9 cellular contexts compared by ENCODE assay signal in genomic region chr20:22402990-22403859, GRCh38.
DNase-seq lines count a peak whose midpoint lies in the region; ATAC-seq, FAIRE-seq and TF ChIP-seq lines count a peak whose summit lies in the region.
"Had no signal": no experiment of that assay in that cellular context is flagged by ENCODE, and none has a peak within 500 bp of the region (broad histone marks: within the 10 kb centered on the region; RNA-seq: fewer than 3 reads in every experiment).

No MANE protein-coding gene starts in this region.

- H2AFZ ChIP-seq in IMR-90 (replicated peaks; ENCODE audit: low read length, poor library complexity) (no peak overlapping the region), K562 (ENCODE audit: low read depth, low read length) (peak overlapping the region; percentile 86)

- H4K91ac ChIP-seq in IMR-90 (ENCODE audit: insufficient read depth, low read depth, low read length), result no peak overlapping the region

- H2BK20ac ChIP-seq in IMR-90 (ENCODE audit: low read depth, low read length), result no peak overlapping the region

- no peaks in the 10 kb centered on the region for H3K9me3 ChIP-seq in A549
- H3K9me3 ChIP-seq in IMR-90 (ENCODE audit: control insufficient read depth, insufficient read depth, low read length), result no peaks in the 10 kb centered on the region
- no peaks in the 10 kb centered on the region for H3K9me3 ChIP-seq in K562 (replicated peaks; ENCODE audit: control insufficient read depth, insufficient read depth, low read depth, low read length)
- peaks cover 0 to 2% of the 10 kb centered on the region in 2 donors for H3K9me3 ChIP-seq in mucosa of rectum (ENCODE audit: control insufficient read depth in 2 of 2, low read length in 2 of 2)
- no peaks in the 10 kb centered on the region for H3K9me3 ChIP-seq in WERI-Rb-1 (ENCODE audit: severe bottlenecking)

- H2BK120ac ChIP-seq in IMR-90 (ENCODE audit: low read depth, low read length), result no peak overlapping the region

- no peak overlapping the region for H3K56ac ChIP-seq in IMR-90 (ENCODE audit: extremely low read depth, insufficient read depth, low read length)

- CTCF ChIA-PET in A549 (lab: Yijun Ruan, JAX), result interaction anchor here (0.8 to 4.5 kb wide), 26 partner anchors 9 to 289 kb away, joined by 3 to 30 read pairs (median 4); no protein-coding TSS in a partner anchor
- CTCF ChIA-PET in IMR-90 (lab: Yijun Ruan, JAX), result no interaction called here
- CTCF ChIA-PET in K562 (lab: Yijun Ruan, JAX; ENCODE audit: low intra/inter-chr PET ratio), result no interaction called here

- FAIRE-seq in A549 (lab: Jason Lieb, UNC) (peak; percentile 65), K562 (lab: Jason Lieb, UNC) (peak; percentile 74)

- no peaks in the 10 kb centered on the region for H3K36me3 ChIP-seq in IMR-90 (ENCODE audit: control insufficient read depth, insufficient read depth, low read length)
- H3K36me3 ChIP-seq in K562 (ENCODE audit: control insufficient read depth, insufficient read depth, low read length), result no peaks in the 10 kb centered on the region
- no peaks in the 10 kb centered on the region for H3K36me3 ChIP-seq in mucosa of rectum (ENCODE audit: control insufficient read depth in 2 of 2, insufficient read depth in 2 of 2, low read length in 2 of 2)
- H3K36me3 ChIP-seq in WERI-Rb-1, result no peaks in the 10 kb centered on the region

- H2BK15ac ChIP-seq in IMR-90 (ENCODE audit: low read depth, low read length), result no peak overlapping the region

- H2AK9ac ChIP-seq in IMR-90 (replicated peaks; ENCODE audit: low read depth, low read length, poor library complexity), result no peak overlapping the region

- in situ Hi-C loops in IMR-90 (cut with MboI; ENCODE audit: low sequenced_read_pairs) (no loop called here), K562 (cut with MboI) (no loop called here)

- H4K5ac ChIP-seq in IMR-90 (ENCODE audit: low read depth, low read length), result no peak overlapping the region

- TF ChIP-seq POLR2A in A549 (IDR thresholded peaks at IDR 0.05; ENCODE audit: low read length) (no peak), IMR-90 (IDR thresholded peaks at IDR 0.05; ENCODE audit: low read depth, low read length) (no peak), K562 (conservative IDR thresholded peaks at IDR 0.05) (no peak)

- TF ChIP-seq RAD21 in A549 (conservative IDR thresholded peaks at IDR 0.05 in 1 of 2, IDR thresholded peaks at IDR 0.05 in 1 of 2), result peak; percentile 29 to 34; a peak in 4 of 5 replicates
- no peak for TF ChIP-seq RAD21 in IMR-90 (IDR thresholded peaks at IDR 0.05; ENCODE audit: low read length)
- TF ChIP-seq RAD21 in K562 (CRISPR knock-in tag; conservative IDR thresholded peaks at IDR 0.05 in 1 of 2, IDR thresholded peaks at IDR 0.05 in 1 of 2), result no peak

- H3K4me1 ChIP-seq in A549, result peaks cover 60% of the 10 kb centered on the region
- H3K4me1 ChIP-seq in IMR-90 (ENCODE audit: control insufficient read depth, insufficient read depth, low read length), result no peaks in the 10 kb centered on the region
- peaks cover 3 to 40% of the 10 kb centered on the region in 2 experiments for H3K4me1 ChIP-seq in K562 (replicated peaks in 1 of 2; ENCODE audit: control insufficient read depth in 2 of 2, insufficient read depth in 2 of 2, low read length in 2 of 2)
- H3K4me1 ChIP-seq in mucosa of rectum (ENCODE audit: control insufficient read depth in 2 of 2, insufficient read depth in 2 of 2, low read length in 2 of 2), result peaks cover 10 to 13% of the 10 kb centered on the region in 2 donors

- H3K9ac ChIP-seq in IMR-90 (ENCODE audit: low read depth, low read length) (no peak overlapping the region), K562 (ENCODE audit: insufficient read depth in 1 of 2, low read depth in 2 of 2, low read length in 2 of 2) (peak overlapping the region; percentile 59 to 61; a peak in 3 of 4 replicates), mucosa of rectum (ENCODE audit: low read depth in 1 of 2, low read length in 2 of 2) (peak overlapping the region in 1 of 2 donors; percentile 22)

- dilution Hi-C loops in IMR-90 (cut with HindIII; ENCODE audit: low sequenced_read_pairs, unreplicated experiment), result no loop called here

- H3K4me2 ChIP-seq in A549 (peak overlapping the region; percentile 83), IMR-90 (ENCODE audit: low read depth, low read length) (peak overlapping the region; percentile 64), K562 (ENCODE audit: insufficient read depth, low read length) (peak overlapping the region; percentile 81)

- POLR2A ChIA-PET in A549 (lab: Yijun Ruan, JAX) (interaction anchor here (0.9 to 2.0 kb wide), 11 partner anchors 9 to 183 kb away, joined by 3 to 16 read pairs (median 7); partner anchors contain the start of gene FOXA2), IMR-90 (lab: Charles Lee; ENCODE audit: unreplicated experiment) (no interaction called here), K562 (lab: Yijun Ruan, JAX) (interaction anchor here (0.6 to 1.3 kb wide), 6 partner anchors 9 to 188 kb away, joined by 3 to 4 read pairs (median 3); partner anchors contain the start of gene FOXA2)

- TF ChIP-seq EP300 in A549 (IDR thresholded peaks at IDR 0.05) (no peak), K562 (IDR thresholded peaks at IDR 0.05; ENCODE audit: low read length) (no peak)

- no peaks in the 10 kb centered on the region for H3K79me2 ChIP-seq in K562 (ENCODE audit: control insufficient read depth, insufficient read depth, low read length)

- intact Hi-C loops in IMR-90 (cut with micrococcal nuclease), result no loop called here
- intact Hi-C loops in K562 (cut with micrococcal nuclease), result no loop called here

- H3K4me3 ChIP-seq in A549 (peak overlapping the region; percentile 25), IMR-90 (ENCODE audit: insufficient read depth, low read depth, low read length) (no peak overlapping the region), K562 (peak overlapping the region; percentile 33), mucosa of rectum (ENCODE audit: low read length in 2 of 2) (peak overlapping the region; percentile 56), WERI-Rb-1 (ENCODE audit: low read depth, low read length) (no peak overlapping the region)

- peak in 1 of 2 experiments; percentile 70 for DNase-seq in A549 (ENCODE audit: low read depth in 1 of 2, low spot score in 1 of 2)
- no peak for DNase-seq in IMR-90
- DNase-seq in K562 (ENCODE audit: extremely low read depth in 1 of 4, low spot score in 3 of 4), result peak in 2 of 4 experiments; percentile 26 to 50
- no peak for DNase-seq in HPDE6-E6E7 (ENCODE audit: extremely low spot score)
- no peak for DNase-seq in HK-2 (ENCODE audit: unreplicated experiment)
- DNase-seq in MV-4-11 (lab: John Stamatoyannopoulos, UW), result no peak
- no peak for DNase-seq in WERI-Rb-1
- DNase-seq: GF-D8 had no signal

- H4K20me1 ChIP-seq in IMR-90 (ENCODE audit: insufficient read depth, low read length), result no peaks in the 10 kb centered on the region
- H4K20me1 ChIP-seq in K562 (replicated peaks; ENCODE audit: control insufficient read depth, insufficient read depth, low read length), result no peaks in the 10 kb centered on the region

- H3K79me1 ChIP-seq in IMR-90 (ENCODE audit: low read depth in 1 of 2, low read length in 2 of 2), result no peaks in the 10 kb centered on the region

- H2BK5ac ChIP-seq in IMR-90 (ENCODE audit: low read depth, low read length, poor library complexity, severe bottlenecking), result no peak overlapping the region

- no peak overlapping the region for H3K23ac ChIP-seq in IMR-90 (ENCODE audit: low read depth, low read length)

- no peak overlapping the region for H2AK5ac ChIP-seq in IMR-90 (ENCODE audit: low read depth, low read length)

- no peak overlapping the region for H4K8ac ChIP-seq in IMR-90 (ENCODE audit: low read depth in 2 of 2, low read length in 2 of 2)

- WGBS in A549 (ENCODE audit: missing lambda C conversion rate), result 6% methylated on average over 18 of the region's 18 CpGs
- 69% methylated on average over 3 of the region's 18 CpGs; no CpG with 5 or more reads in 1 of the 2 experiments for WGBS in IMR-90 (ENCODE audit: extremely low coverage in 2 of 2, insufficient read length in 1 of 2), 2 experiments
- 5% methylated on average over 17 of the region's 18 CpGs for WGBS in K562 (ENCODE audit: insufficient coverage, low coverage, missing lambda C conversion rate)

- BruUV-seq in IMR-90 (replicated peaks; lab: Mats Ljungman, UMichigan), result no TSS peak
- no TSS peak for BruUV-seq in K562 (replicated peaks; lab: Mats Ljungman, UMichigan)

- TF ChIP-seq CTCF in A549 (IDR thresholded peaks at IDR 0.05) (peak; percentile 31; the same call in 2 of the 3 replicates), IMR-90 (conservative IDR thresholded peaks at IDR 0.05; ENCODE audit: low read depth, low read length) (no peak), K562 (IDR thresholded peaks at IDR 0.05 in 2 of 3, conservative IDR thresholded peaks at IDR 0.05 in 1 of 3; ENCODE audit: insufficient read depth in 2 of 3, low read depth in 1 of 3, low read length in 3 of 3) (no peak), WERI-Rb-1 (IDR thresholded peaks at IDR 0.05; ENCODE audit: low read depth, low read length) (no peak)

- no peak overlapping the region for H3K14ac ChIP-seq in IMR-90 (replicated peaks; ENCODE audit: low read depth, low read length)

- ATAC-seq in A549 (peak; percentile 48 to 54), IMR-90 (ENCODE audit: low read depth) (no peak), K562 (peak; percentile 71)

- H3K9me1 ChIP-seq in IMR-90 (ENCODE audit: insufficient read depth, low read length) (no peaks in the 10 kb centered on the region), K562 (ENCODE audit: control insufficient read depth, insufficient read depth, low read length) (no peaks in the 10 kb centered on the region)

- no peak overlapping the region for H3K4ac ChIP-seq in IMR-90 (ENCODE audit: low read depth, low read length)

- H3K18ac ChIP-seq in IMR-90 (ENCODE audit: low read depth, low read length), result no peak overlapping the region

- H3K27me3 ChIP-seq in IMR-90 (ENCODE audit: control insufficient read depth, insufficient read depth, low read length) (no peaks in the 10 kb centered on the region), K562 (ENCODE audit: control insufficient read depth in 2 of 2, insufficient read depth in 2 of 2, low read length in 2 of 2) (no peaks in the 10 kb centered on the region), mucosa of rectum (ENCODE audit: control insufficient read depth in 2 of 2, insufficient read depth in 2 of 2, low read length in 2 of 2) (no peaks in the 10 kb centered on the region), WERI-Rb-1 (ENCODE audit: insufficient read depth, low read depth, severe bottlenecking) (peaks cover 60% of the 10 kb centered on the region)

- H3K27ac ChIP-seq in A549 (peak overlapping the region; percentile 88 to 98), IMR-90 (ENCODE audit: insufficient read depth, low read length) (no peak overlapping the region), K562 (ENCODE audit: extremely low read depth, low read depth, low read length) (peak overlapping the region; percentile 80), mucosa of rectum (ENCODE audit: low read depth in 2 of 2, low read length in 2 of 2) (no peak overlapping the region), WERI-Rb-1 (no peak overlapping the region)

TF ChIP-seq in A549, 52 proteins besides CTCF, POLR2A, EP300 and RAD21 (continues in another document):
- peak in 1 of 2 experiments; percentile 22; a peak in 4 of 5 replicates for TF ChIP-seq JUN (IDR thresholded peaks at IDR 0.05)

TF ChIP-seq in IMR-90, 13 proteins besides CTCF, POLR2A, EP300 and RAD21 (continues in another document):
- TF ChIP-seq MAFK (IDR thresholded peaks at IDR 0.05; ENCODE audit: low read depth, low read length), result no peak

TF ChIP-seq in K562, 482 proteins besides CTCF, POLR2A, EP300 and RAD21 (continues in another document):
- TF ChIP-seq SMARCA4 (IDR thresholded peaks at IDR 0.05), result 0 out of 2 replicates have a peak, but pooled peaks have one; percentile 7

Comparison
In these comparisons a context has a peak if more than half of its experiments do, and no peak if none do; other contexts are left out.
1. H3K27ac ChIP-seq: peak in A549 (2 of 2) and K562 (single experiment); none in IMR-90 (single experiment), mucosa of rectum (0 of 2) and WERI-Rb-1 (single experiment).
2. H3K4me3 ChIP-seq: peak in A549 (single experiment), K562 (single experiment) and mucosa of rectum (2 of 2); none in IMR-90 (single experiment) and WERI-Rb-1 (single experiment).
3. Of the 35 proteins assayed by ChIP-seq in both K562 and A549: peak only in K562: none; only in A549: CEBPB, CTCF and RAD21; in both: none; in neither: 31; mixed calls (peak in some experiments, not most) for 1.
4. Peak in every context shown above with its lines, with median percentiles within 50 percentile points of each other: H3K4me2 ChIP-seq.